Comparison of ENCODE assay signal across 1 cellular context in genomic region chr4:36324808-36325207, GRCh38.
A peak's percentile ranks its signal among the peaks of the same experiment; 100 is the strongest.
TF ChIP-seq lines count a peak whose summit lies in the region.

No MANE protein-coding gene starts in this region.

TF ChIP-seq in GM12878, 131 proteins besides CTCF, POLR2A, EP300 and RAD21:
- no peak for TF ChIP-seq STAT3 (IDR thresholded peaks at IDR 0.05; ENCODE audit: low read depth, low read length)
- TF ChIP-seq SPI1 (IDR thresholded peaks at IDR 0.05; ENCODE audit: borderline replicate concordance, insufficient read depth, low read depth, low read length) = peak; percentile 15; the same call in 1 of the 2 replicates
- TF ChIP-seq NFIC (IDR thresholded peaks at IDR 0.05; ENCODE audit: low read depth, low read length) = peak; percentile 59; the same call in 1 of the 2 replicates
- peak; percentile 81 for TF ChIP-seq EED (IDR thresholded peaks at IDR 0.05; ENCODE audit: low read depth)
- TF ChIP-seq RUNX3 (IDR thresholded peaks at IDR 0.05; ENCODE audit: low read length) = peak; percentile 81
- TF ChIP-seq ATF7 (IDR thresholded peaks at IDR 0.05; ENCODE audit: low read depth) = no peak
- TF ChIP-seq PAX5 (IDR thresholded peaks at IDR 0.05; ENCODE audit: borderline replicate concordance, low read depth, low read length) = no peak
- no peak for TF ChIP-seq SMC3 (IDR thresholded peaks at IDR 0.05; ENCODE audit: borderline replicate concordance, low read length)
- TF ChIP-seq RBBP5 (conservative IDR thresholded peaks at IDR 0.05) = no peak
- TF ChIP-seq KLF5 (IDR thresholded peaks at IDR 0.05; ENCODE audit: partially characterized antibody) = no peak
- no peak for TF ChIP-seq EGR1 (IDR thresholded peaks at IDR 0.05; ENCODE audit: borderline replicate concordance in 1 of 2, low read depth in 2 of 2, low read length in 2 of 2)
- TF ChIP-seq TCF7 (IDR thresholded peaks at IDR 0.05; ENCODE audit: borderline replicate concordance) = peak; percentile 94
- TF ChIP-seq BCL11A (IDR thresholded peaks at IDR 0.05; ENCODE audit: low read depth, low read length) = 0 out of 2 replicates have a peak, but pooled peaks have one; percentile 14
- TF ChIP-seq, protein P1, sequence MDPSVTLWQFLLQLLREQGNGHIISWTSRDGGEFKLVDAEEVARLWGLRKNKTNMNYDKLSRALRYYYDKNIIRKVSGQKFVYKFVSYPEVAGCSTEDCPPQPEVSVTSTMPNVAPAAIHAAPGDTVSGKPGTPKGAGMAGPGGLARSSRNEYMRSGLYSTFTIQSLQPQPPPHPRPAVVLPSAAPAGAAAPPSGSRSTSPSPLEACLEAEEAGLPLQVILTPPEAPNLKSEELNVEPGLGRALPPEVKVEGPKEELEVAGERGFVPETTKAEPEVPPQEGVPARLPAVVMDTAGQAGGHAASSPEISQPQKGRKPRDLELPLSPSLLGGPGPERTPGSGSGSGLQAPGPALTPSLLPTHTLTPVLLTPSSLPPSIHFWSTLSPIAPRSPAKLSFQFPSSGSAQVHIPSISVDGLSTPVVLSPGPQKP (IDR thresholded peaks at IDR 0.05; ENCODE audit: low read depth, low read length) = no peak
- 0 out of 2 replicates have a peak, but pooled peaks have one; percentile 32 for TF ChIP-seq CREM (IDR thresholded peaks at IDR 0.05; ENCODE audit: low read depth)
- TF ChIP-seq CBFB (IDR thresholded peaks at IDR 0.05; ENCODE audit: low read depth) = 0 out of 2 replicates have a peak, but pooled peaks have one; percentile 47
- TF ChIP-seq, protein P2, sequence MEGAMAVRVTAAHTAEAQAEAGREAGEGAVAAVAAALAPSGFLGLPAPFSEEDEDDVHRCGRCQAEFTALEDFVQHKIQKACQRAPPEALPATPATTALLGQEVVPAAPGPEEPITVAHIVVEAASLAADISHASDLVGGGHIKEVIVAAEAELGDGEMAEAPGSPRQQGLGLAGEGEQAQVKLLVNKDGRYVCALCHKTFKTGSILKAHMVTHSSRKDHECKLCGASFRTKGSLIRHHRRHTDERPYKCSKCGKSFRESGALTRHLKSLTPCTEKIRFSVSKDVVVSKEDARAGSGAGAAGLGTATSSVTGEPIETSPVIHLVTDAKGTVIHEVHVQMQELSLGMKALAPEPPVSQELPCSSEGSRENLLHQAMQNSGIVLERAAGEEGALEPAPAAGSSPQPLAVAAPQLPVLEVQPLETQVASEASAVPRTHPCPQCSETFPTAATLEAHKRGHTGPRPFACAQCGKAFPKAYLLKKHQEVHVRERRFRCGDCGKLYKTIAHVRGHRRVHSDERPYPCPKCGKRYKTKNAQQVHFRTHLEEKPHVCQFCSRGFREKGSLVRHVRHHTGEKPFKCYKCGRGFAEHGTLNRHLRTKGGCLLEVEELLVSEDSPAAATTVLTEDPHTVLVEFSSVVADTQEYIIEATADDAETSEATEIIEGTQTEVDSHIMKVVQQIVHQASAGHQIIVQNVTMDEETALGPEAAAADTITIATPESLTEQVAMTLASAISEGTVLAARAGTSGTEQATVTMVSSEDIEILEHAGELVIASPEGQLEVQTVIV (IDR thresholded peaks at IDR 0.05; ENCODE audit: borderline replicate concordance, partially characterized antibody) = no peak
- peak in 1 of 2 experiments; percentile 46; a peak in 1 of 4 replicates for TF ChIP-seq ETV6 (conservative IDR thresholded peaks at IDR 0.05 in 1 of 2, IDR thresholded peaks at IDR 0.05 in 1 of 2; ENCODE audit: borderline replicate concordance in 1 of 2, low read depth in 1 of 2)
- TF ChIP-seq IRF4 (IDR thresholded peaks at IDR 0.05; ENCODE audit: low read depth, low read length) = peak; percentile 19; the same call in 1 of the 2 replicates
- 0 out of 2 replicates have a peak, but pooled peaks have one; percentile 46 for TF ChIP-seq MTA3 (IDR thresholded peaks at IDR 0.05; ENCODE audit: borderline replicate concordance, low read length)
- TF ChIP-seq ATF2 (IDR thresholded peaks at IDR 0.05; ENCODE audit: low read length) = peak; percentile 51; the same call in 1 of the 2 replicates
- TF ChIP-seq JUNB (IDR thresholded peaks at IDR 0.05) = peak; percentile 38; the same call in 1 of the 2 replicates
